6 cellular contexts compared by ENCODE assay signal in genomic region chr9:82586918-82587356, GRCh38.
"Had no signal": no experiment of that assay in that cellular context is flagged by ENCODE, and none has a peak within 500 bp of the region (broad histone marks: within the 10 kb centered on the region; RNA-seq: fewer than 3 reads in every experiment).

No MANE protein-coding gene starts in this region.

- H3K4me2 ChIP-seq: GM23338 had no signal

- DNase-seq: H9, HCEC 1CT had no signal

- H2AFZ ChIP-seq: GM23338 had no signal

- ATAC-seq: GM23338 had no signal

- H3K4me3 ChIP-seq: GM23338 had no signal

- FAIRE-seq: H1, H54, HTR-8/SVneo had no signal
